Comparison of ENCODE assay signal across 8 cellular contexts in genomic region chr17:35578195-35578928, GRCh38. TPM values are rescaled to one million over a fixed set of nuclear protein-coding genes. Genes with fewer than 3 reads are reported as not detected.
DNase-seq lines count a peak whose midpoint lies in the region; TF ChIP-seq lines count a peak whose summit lies in the region.

Gene PEX12, minus strand, starts transcription at chr17:35578571. Its CDS starts 550 bp downstream, at chr17:35578021.

- TF ChIP-seq CTCF in NB4 (IDR thresholded peaks at IDR 0.05; ENCODE audit: low read depth, low read length): no peak

- DNase-seq in HEK293T (ENCODE audit: extremely low spot score) (peak; percentile 65), NB4 (ENCODE audit: low read depth) (peak; percentile 95), SK-N-DZ (ENCODE audit: low spot score) (peak; percentile 89), glomerular visceral epithelial cell (ENCODE audit: extremely low spot score) (peak; percentile 87), occipital lobe (lab: John Stamatoyannopoulos, UW) (peak; percentile 95)
- peak; percentile 87 for DNase-seq in activated naive CD4-positive, alpha-beta T cell treated with anti-CD3 and anti-CD28 coated beads, Interleukin-2, amount 50 U/mL, for 16 hours

- TF ChIP-seq POLR2A in NB4 (IDR thresholded peaks at IDR 0.05; ENCODE audit: extremely low read depth, insufficient read length): peak; percentile 78

- H3K36me3 ChIP-seq in ES-I3 (ENCODE audit: insufficient read depth, low read length): no peaks in the 10 kb centered on the region; the same call in 1 of the 2 replicates

- H3K4me3 ChIP-seq in NB4 (ENCODE audit: low read depth, low read length): peak within 1 kb of the TSS; percentile 88

- CTCF ChIA-PET in HEK293T (lab: Yijun Ruan, JAX): interaction anchor here (0.6 to 1.6 kb wide), 2 partner anchors 10 to 1070 kb away, joined by 3 to 4 read pairs; no protein-coding TSS in a partner anchor

- peak within 1 kb of the TSS; percentile 92 for H3K27ac ChIP-seq in temporal lobe (ENCODE audit: low read depth, low read length)

- POLR2A ChIA-PET in HEK293T (lab: Yijun Ruan, JAX): interaction anchor here (0.6 to 6.2 kb wide), 38 partner anchors 8 to 487 kb away, joined by 3 to 134 read pairs (median 4); partner anchors contain the start of genes AP2B1, MMP28, RASL10B and SLFN11

- H3K9ac ChIP-seq in ES-I3 (ENCODE audit: low read depth, low read length): peak within 1 kb of the TSS; percentile 86

- H3K9me3 ChIP-seq in ES-I3 (ENCODE audit: control insufficient read depth, insufficient read depth, low read length): no peaks in the 10 kb centered on the region

- H3K4me1 ChIP-seq in ES-I3 (ENCODE audit: insufficient read depth, low read length): peaks cover 4% of the 10 kb centered on the region; the same call in 1 of the 2 replicates

TF ChIP-seq in HEK293T, 16 proteins besides CTCF, POLR2A, EP300 and RAD21:
- TF ChIP-seq ELF4 (IDR thresholded peaks at IDR 0.05) (peak; percentile 63), L3MBTL2 (conservative IDR thresholded peaks at IDR 0.05) (peak; percentile 47; the same call in 1 of the 2 replicates), FOXM1 (IDR thresholded peaks at IDR 0.05; ENCODE audit: borderline replicate concordance) (no peak)

RNA-seq across cellular contexts. Expression of gene PEX12, which starts in this region (rescaled TPM):
- polyA plus RNA-seq in SK-N-DZ (2014; cell fraction: cytosol; rRNA removed): 6.4 and 8.2 TPM in 2 replicates
- polyA plus RNA-seq in SK-N-DZ (2014; cell fraction: nucleus; rRNA removed): 2.7 and 3.4 TPM in 2 replicates
- 6.6 TPM for total RNA-seq in occipital lobe
- total RNA-seq in temporal lobe: 4.4 TPM

Comparison
In these comparisons a context has a peak if more than half of its experiments do, and no peak if none do; other contexts are left out.
1. Peak in every context shown above with its lines: DNase-seq, H3K4me3 ChIP-seq and H3K27ac ChIP-seq.